ENCODE assay signal across 19 cellular contexts in the genomic region with DNA sequence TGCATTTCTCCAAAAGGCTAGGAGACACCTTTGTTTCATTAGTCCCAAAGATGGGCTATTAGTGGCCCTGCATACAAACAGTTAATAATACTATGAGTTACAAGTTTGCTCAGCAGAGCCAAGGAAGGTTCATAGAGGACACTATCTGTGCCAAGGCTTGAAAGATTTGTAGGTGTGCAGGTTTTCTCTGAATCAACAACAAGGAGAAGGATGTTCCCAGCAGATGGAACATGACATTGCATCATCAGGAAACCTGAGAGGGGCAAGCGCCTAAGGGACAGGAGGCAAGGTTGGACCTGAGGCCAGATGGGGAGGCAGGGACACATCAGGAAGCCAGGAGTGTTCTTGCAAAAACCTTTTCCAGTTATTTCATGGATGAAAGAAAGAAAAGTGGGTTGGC. TPM values are rescaled to one million over a fixed set of nuclear protein-coding genes. Genes with fewer than 3 reads are reported as not detected.
DNase-seq lines count a peak whose midpoint lies in the region; ATAC-seq, FAIRE-seq and TF ChIP-seq lines count a peak whose summit lies in the region.
"Had no signal": no experiment of that assay in that cellular context is flagged by ENCODE, and none has a peak within 500 bp of the region (broad histone marks: within the 10 kb centered on the region; RNA-seq: fewer than 3 reads in every experiment).

No MANE protein-coding gene starts in this region.

- peak overlapping the region; percentile 50 for H3K27ac Mint-ChIP-seq in activated naive CD8-positive, alpha-beta T cell
- H3K27ac Mint-ChIP-seq in activated naive CD8-positive, alpha-beta T cell treated with anti-CD3 and anti-CD28 coated beads for 36 hours: no peak overlapping the region
- H3K27ac Mint-ChIP-seq in stimulated activated naive B cell treated with anti-CD40 and anti-IgM and Interleukin-4, amounts not matched to agents 10 μg/mL and 1 μg/mL and 100 μg/mL, for 72 hours: peak overlapping the region; percentile 65
- H3K27ac Mint-ChIP-seq: T-helper 1 cell treated with Interleukin-12 subunit alpha and Interleukin-12 subunit beta and Interleukin-4 antibody, amounts not matched to agents 30 μg/mL and 1 μg/mL, for 36 hours; type B pancreatic cell had no signal

- POLR2A ChIA-PET in endothelial cell of umbilical vein (lab: Charles Lee): no interaction called here

- no peak overlapping the region for H3K27ac ChIP-seq in OCI-LY3 (ENCODE audit: low read length)
- no peak overlapping the region for H3K27ac ChIP-seq in endothelial cell of umbilical vein (ENCODE audit: insufficient read depth, low read depth, low read length)
- H3K27ac ChIP-seq: pancreas had no signal

- no peak for FAIRE-seq in endothelial cell of umbilical vein (lab: Jason Lieb, UNC)
- FAIRE-seq: pancreas had no signal

- TF ChIP-seq POLR2A in endothelial cell of umbilical vein (IDR thresholded peaks at IDR 0.05; ENCODE audit: low read depth, low read length): no peak

- H3K9me3 ChIP-seq in OCI-LY3 (ENCODE audit: insufficient read depth, low read length): no peaks in the 10 kb centered on the region
- H3K9me3 ChIP-seq in endothelial cell of umbilical vein (replicated peaks; ENCODE audit: control insufficient read depth, insufficient read depth, low read length): no peaks in the 10 kb centered on the region
- H3K9me3 ChIP-seq in BE2C: no peaks in the 10 kb centered on the region
- H3K9me3 ChIP-seq: pancreas had no signal

- peaks cover 55% of the 10 kb centered on the region for H3K4me1 Mint-ChIP-seq in activated naive CD8-positive, alpha-beta T cell (ENCODE audit: low read depth)
- H3K4me1 Mint-ChIP-seq in activated naive CD8-positive, alpha-beta T cell treated with anti-CD3 and anti-CD28 coated beads for 36 hours: peaks cover 45% of the 10 kb centered on the region
- peaks cover 37 to 48% of the 10 kb centered on the region in 2 donors for H3K4me1 Mint-ChIP-seq in stimulated activated naive B cell treated with anti-CD40 and anti-IgM and Interleukin-4, amounts not matched to agents 10 μg/mL and 1 μg/mL and 100 μg/mL, for 72 hours

- TF ChIP-seq CTCF in OCI-LY3 (IDR thresholded peaks at IDR 0.05; ENCODE audit: low read depth, low read length) (no peak), endothelial cell of umbilical vein (IDR thresholded peaks at IDR 0.05; ENCODE audit: extremely low read depth in 1 of 2, insufficient read depth in 1 of 2, low read depth in 1 of 2, low read length in 2 of 2) (no peak), BE2C (IDR thresholded peaks at IDR 0.05; ENCODE audit: low read depth, low read length) (no peak)

- H4K20me1 ChIP-seq in OCI-LY3 (ENCODE audit: insufficient read depth, low read length) (no peaks in the 10 kb centered on the region), endothelial cell of umbilical vein (replicated peaks; ENCODE audit: control insufficient read depth, extremely low read depth, insufficient read depth, low read length) (no peaks in the 10 kb centered on the region)

- ATAC-seq in stimulated activated naive B cell treated with anti-CD40 and anti-IgM and Interleukin-4, amounts not matched to agents 10 μg/mL and 1 μg/mL and 100 μg/mL, for 72 hours (replicated peaks): no peak
- ATAC-seq: activated T-cell treated with anti-CD3 and anti-CD28 coated beads, Interleukin-2, amount 50 U/mL, for 72 hours; pancreas had no signal

- H3K79me2 ChIP-seq in OCI-LY3 (ENCODE audit: low read length) (no peaks in the 10 kb centered on the region), endothelial cell of umbilical vein (ENCODE audit: control insufficient read depth, insufficient read depth, low read length) (no peaks in the 10 kb centered on the region)

- dilution Hi-C loops in endothelial cell of umbilical vein (cut with MboI; ENCODE audit: extremely low pct_ligation_motif_present, low sequenced_read_pairs): no loop called here

- H3K4me2 ChIP-seq in OCI-LY3 (ENCODE audit: low read length): peak overlapping the region; percentile 3; the same call in 1 of the 2 replicates
- H3K4me2 ChIP-seq in endothelial cell of umbilical vein (ENCODE audit: insufficient read depth, low read length): no peak overlapping the region

- H3K27me3 Mint-ChIP-seq in activated naive CD8-positive, alpha-beta T cell: no peaks in the 10 kb centered on the region
- no peaks in the 10 kb centered on the region for H3K27me3 Mint-ChIP-seq in activated naive CD8-positive, alpha-beta T cell treated with anti-CD3 and anti-CD28 coated beads for 36 hours
- no peaks in the 10 kb centered on the region for H3K27me3 Mint-ChIP-seq in stimulated activated naive B cell treated with anti-CD40 and anti-IgM and Interleukin-4, amounts not matched to agents 10 μg/mL and 1 μg/mL and 100 μg/mL, for 72 hours
- H3K27me3 Mint-ChIP-seq: type B pancreatic cell had no signal

- H3K4me1 ChIP-seq in OCI-LY3 (ENCODE audit: low read length) (peaks cover 15% of the 10 kb centered on the region), endothelial cell of umbilical vein (ENCODE audit: control insufficient read depth, extremely low read depth, insufficient read depth, low read length) (peaks cover 15% of the 10 kb centered on the region), BE2C (peaks cover 3% of the 10 kb centered on the region; the same call in 1 of the 2 replicates)

- no TSS peak for BruUV-seq in endothelial cell of umbilical vein (replicated peaks; lab: Mats Ljungman, UMichigan)

- intact Hi-C loops in endothelial cell of umbilical vein (cut with micrococcal nuclease): no loop called here

- peaks cover under 1% of the 10 kb centered on the region for H3K9me1 ChIP-seq in endothelial cell of umbilical vein (replicated peaks; ENCODE audit: control insufficient read depth, extremely low read depth, insufficient read depth, low read length)

- peaks cover 5% of the 10 kb centered on the region for H3K36me3 Mint-ChIP-seq in activated naive CD8-positive, alpha-beta T cell
- peaks cover 9% of the 10 kb centered on the region for H3K36me3 Mint-ChIP-seq in activated naive CD8-positive, alpha-beta T cell treated with anti-CD3 and anti-CD28 coated beads for 36 hours
- peaks cover 0 to 6% of the 10 kb centered on the region in 2 donors for H3K36me3 Mint-ChIP-seq in stimulated activated naive B cell treated with anti-CD40 and anti-IgM and Interleukin-4, amounts not matched to agents 10 μg/mL and 1 μg/mL and 100 μg/mL, for 72 hours

- H3K4me3 Mint-ChIP-seq in activated naive CD8-positive, alpha-beta T cell: no peak overlapping the region
- no peak overlapping the region for H3K4me3 Mint-ChIP-seq in activated naive CD8-positive, alpha-beta T cell treated with anti-CD3 and anti-CD28 coated beads for 36 hours
- no peak overlapping the region for H3K4me3 Mint-ChIP-seq in stimulated activated naive B cell treated with anti-CD40 and anti-IgM and Interleukin-4, amounts not matched to agents 10 μg/mL and 1 μg/mL and 100 μg/mL, for 72 hours
- H3K4me3 Mint-ChIP-seq: T-helper 1 cell treated with Interleukin-12 subunit alpha and Interleukin-12 subunit beta and Interleukin-4 antibody, amounts not matched to agents 30 μg/mL and 1 μg/mL, for 36 hours; type B pancreatic cell had no signal

- H3K36me3 ChIP-seq in OCI-LY3 (replicated peaks; ENCODE audit: low read depth, low read length) (no peaks in the 10 kb centered on the region), endothelial cell of umbilical vein (ENCODE audit: control insufficient read depth in 2 of 2, extremely low read depth in 1 of 2, insufficient read depth in 2 of 2, low read length in 2 of 2) (peaks cover 2 to 26% of the 10 kb centered on the region in 2 experiments), BE2C (no peaks in the 10 kb centered on the region)
- H3K36me3 ChIP-seq: pancreas had no signal

- H3K4me3 ChIP-seq in OCI-LY3 (ENCODE audit: low read length) (no peak overlapping the region), endothelial cell of umbilical vein (replicated peaks in 1 of 3; ENCODE audit: insufficient read depth in 1 of 3, low read depth in 1 of 3, low read length in 3 of 3) (no peak overlapping the region), BE2C (ENCODE audit: low read depth, low read length) (no peak overlapping the region)
- H3K4me3 ChIP-seq: pancreas had no signal

- H3K9ac ChIP-seq in OCI-LY3 (ENCODE audit: low read length): no peak overlapping the region
- no peak overlapping the region for H3K9ac ChIP-seq in endothelial cell of umbilical vein (replicated peaks; ENCODE audit: extremely low read depth, insufficient read depth, low read length)

- CTCF ChIA-PET in endothelial cell of umbilical vein (lab: Charles Lee): interaction anchor here (1.4 to 1.5 kb wide), 2 partner anchors 18 to 24 kb away, joined by 3 read pairs; no protein-coding TSS in a partner anchor

- DNase-seq in activated naive CD8-positive, alpha-beta T cell treated with anti-CD3 and anti-CD28 coated beads for 36 hours: no peak
- DNase-seq in endothelial cell of umbilical vein (ENCODE audit: low read depth, low spot score) (peak; percentile 12), NCI-H2196 (lab: John Stamatoyannopoulos, UW; ENCODE audit: unreplicated experiment) (no peak), BE2C (no peak)
- DNase-seq in stimulated activated naive B cell treated with anti-CD40 and anti-IgM and Interleukin-4, amounts not matched to agents 10 μg/mL and 1 μg/mL and 100 μg/mL, for 72 hours: no peak
- no peak for DNase-seq in stimulated activated CD4-positive, alpha-beta T cell treated with anti-CD3 and anti-CD28 coated beads, Interleukin-1b, Interleukin-23, amount 100 ng/mL, for 48 hours
- DNase-seq: ACHN; activated CD4-positive, alpha-beta T cell treated with anti-CD3 and anti-CD28 coated beads, Interleukin-2, amount 50 U/mL, for 1 hour; activated T-cell treated with anti-CD3 and anti-CD28 coated beads, Interleukin-2, amount 50 U/mL, for 72 hours; aorta; DMS79; Kasumi-1; NCI-H187 treated with DMSO at 0.1 percent for 48 hours; OCI-M1; pancreas had no signal

- no peaks in the 10 kb centered on the region for H3K27me3 ChIP-seq in OCI-LY3 (ENCODE audit: low read depth, low read length)
- no peaks in the 10 kb centered on the region for H3K27me3 ChIP-seq in endothelial cell of umbilical vein (ENCODE audit: control insufficient read depth in 2 of 2, insufficient read depth in 2 of 2, low read length in 2 of 2)
- H3K27me3 ChIP-seq in BE2C: no peaks in the 10 kb centered on the region
- H3K27me3 ChIP-seq: pancreas had no signal

- H2AFZ ChIP-seq in OCI-LY3 (ENCODE audit: low read depth, low read length) (no peak overlapping the region), endothelial cell of umbilical vein (ENCODE audit: low read depth, low read length) (no peak overlapping the region)

- H3K9me3 Mint-ChIP-seq in activated naive CD8-positive, alpha-beta T cell (ENCODE audit: low read depth): no peaks in the 10 kb centered on the region
- peaks cover 3% of the 10 kb centered on the region for H3K9me3 Mint-ChIP-seq in activated naive CD8-positive, alpha-beta T cell treated with anti-CD3 and anti-CD28 coated beads for 36 hours
- peaks cover 0 to 2% of the 10 kb centered on the region in 2 donors for H3K9me3 Mint-ChIP-seq in stimulated activated naive B cell treated with anti-CD40 and anti-IgM and Interleukin-4, amounts not matched to agents 10 μg/mL and 1 μg/mL and 100 μg/mL, for 72 hours
- H3K9me3 Mint-ChIP-seq: type B pancreatic cell had no signal

RNA-seq across cellular contexts. Expression of a gene that starts 35.4 kb away (rescaled TPM):
- total RNA-seq in activated naive CD8-positive, alpha-beta T cell treated with anti-CD3 and anti-CD28 coated beads for 36 hours: 100 to 1,000 TPM; 151 to 157 TPM
- total RNA-seq in endothelial cell of umbilical vein: 12.4 and 16.6 TPM in 2 replicates
- polyA plus RNA-seq in endothelial cell of umbilical vein: 2.0 and 2.5 TPM in 2 replicates
- polyA plus RNA-seq in endothelial cell of umbilical vein (2011; cell fraction: cytosol; rRNA removed): 3.0 and 3.2 TPM in 2 replicates
- 4.0 and 5.1 TPM in 2 replicates for polyA plus RNA-seq in endothelial cell of umbilical vein (2011; cell fraction: nucleus; rRNA removed)
- 5.3 and 9.4 TPM in 2 replicates for polyA plus RNA-seq in endothelial cell of umbilical vein (2012)
- polyA minus RNA-seq in endothelial cell of umbilical vein: 5.6 and 6.5 TPM in 2 replicates
- polyA minus RNA-seq in endothelial cell of umbilical vein (2011; cell fraction: cytosol; rRNA and poly(A)+ RNA removed): 6.6 TPM
- 7.5 and 15.1 TPM in 2 replicates for polyA minus RNA-seq in endothelial cell of umbilical vein (2011; cell fraction: nucleus; rRNA and poly(A)+ RNA removed)
- 2.3 TPM for polyA plus RNA-seq in BE2C (2012; ENCODE audit: insufficient read depth, insufficient read length, low read depth)
